In genomic region chr10:16310440-16310839, GRCh38 we compare ENCODE assay signal across 7 cellular contexts.
"Had no signal": no experiment of that assay in that cellular context is flagged by ENCODE, and none has a peak within 500 bp of the region (broad histone marks: within the 10 kb centered on the region; RNA-seq: fewer than 3 reads in every experiment).

No MANE protein-coding gene starts in this region.

- DNase-seq: IMR-90, KBM-7, KG1 had no signal

- H3K9ac ChIP-seq: KMS-11 had no signal

- ATAC-seq: HepG2 had no signal

- H3K4me2 ChIP-seq: KMS-11 had no signal

- H3K27ac ChIP-seq: HL-60, KMS-11 had no signal

- FAIRE-seq: HepG2, HTR-8/SVneo had no signal
